Comparison of ENCODE assay signal across 11 cellular contexts in genomic region chr3:39295184-39295775, GRCh38. TPM values are rescaled to one million over a fixed set of nuclear protein-coding genes. Genes with fewer than 3 reads are reported as not detected.
A peak's percentile ranks its signal among the peaks of the same experiment; 100 is the strongest.
DNase-seq lines count a peak whose midpoint lies in the region; ATAC-seq, FAIRE-seq and TF ChIP-seq lines count a peak whose summit lies in the region.
"Had no signal": no experiment of that assay in that cellular context is flagged by ENCODE, and none has a peak within 500 bp of the region (broad histone marks: within the 10 kb centered on the region; RNA-seq: fewer than 3 reads in every experiment).

No MANE protein-coding gene starts in this region.

- BruUV-seq in K562 (replicated peaks; lab: Mats Ljungman, UMichigan) = no TSS peak

- in situ Hi-C loops in K562 (cut with MboI) = no loop called here

- no peak overlapping the region for H3K9ac ChIP-seq in K562 (ENCODE audit: insufficient read depth in 1 of 2, low read depth in 2 of 2, low read length in 2 of 2)

- TF ChIP-seq CTCF in K562 (IDR thresholded peaks at IDR 0.05 in 2 of 3, conservative IDR thresholded peaks at IDR 0.05 in 1 of 3; ENCODE audit: insufficient read depth in 2 of 3, low read depth in 1 of 3, low read length in 3 of 3) (no peak), foreskin fibroblast (IDR thresholded peaks at IDR 0.05; ENCODE audit: low read depth, low read length) (no peak)

- H3K36me3 ChIP-seq in K562 (ENCODE audit: control insufficient read depth, insufficient read depth, low read length) = no peaks in the 10 kb centered on the region
- H3K36me3 ChIP-seq: colonic mucosa had no signal

- TF ChIP-seq RAD21 in K562 (CRISPR knock-in tag; conservative IDR thresholded peaks at IDR 0.05 in 1 of 2, IDR thresholded peaks at IDR 0.05 in 1 of 2) = no peak

- no peak overlapping the region for H3K27ac ChIP-seq in K562 (ENCODE audit: extremely low read depth, low read depth, low read length)
- H3K27ac ChIP-seq: colonic mucosa had no signal

- H3K4me2 ChIP-seq in K562 (ENCODE audit: insufficient read depth, low read length) = no peak overlapping the region

- FAIRE-seq in K562 (lab: Jason Lieb, UNC) (no peak), RCC 7860 (lab: Jason Lieb, UNC) (no peak)

- no peak for TF ChIP-seq EP300 in K562 (IDR thresholded peaks at IDR 0.05; ENCODE audit: low read length)

- H2AFZ ChIP-seq in K562 (ENCODE audit: low read depth, low read length) = no peak overlapping the region

- intact Hi-C loops in K562 (cut with micrococcal nuclease) (no loop called here), left colon (cut with DNase I, micrococcal nuclease) (no loop called here)

- H3K4me3 ChIP-seq in K562 (no peak overlapping the region), foreskin fibroblast (ENCODE audit: low read depth in 1 of 2, low read length in 2 of 2) (no peak overlapping the region)
- H3K4me3 ChIP-seq: colonic mucosa had no signal

- no peaks in the 10 kb centered on the region for H4K20me1 ChIP-seq in K562 (replicated peaks; ENCODE audit: control insufficient read depth, insufficient read depth, low read length)

- H3K9me1 ChIP-seq in K562 (ENCODE audit: control insufficient read depth, insufficient read depth, low read length) = no peaks in the 10 kb centered on the region

- 11% methylated on average over 5 of the region's 5 CpGs for whole genome bisulfite sequencing in K562 (ENCODE audit: insufficient coverage, low coverage, missing lambda C conversion rate)

- H3K4me1 ChIP-seq in K562 (replicated peaks in 1 of 2; ENCODE audit: control insufficient read depth in 2 of 2, insufficient read depth in 2 of 2, low read length in 2 of 2) = no peaks in the 10 kb centered on the region
- H3K4me1 ChIP-seq: colonic mucosa had no signal

- POLR2A ChIA-PET in K562 (lab: Yijun Ruan, JAX) = interaction anchor here (1.1 to 1.2 kb wide), 2 partner anchors 12 to 111 kb away, joined by 3 to 4 read pairs; partner anchors contain the start of gene RPSA

- TF ChIP-seq POLR2A in K562 (conservative IDR thresholded peaks at IDR 0.05) = no peak

- peak; percentile 93 for ATAC-seq in GM18519 (IDR thresholded peaks at IDR 0.05; ENCODE audit: low FRiP score, unreplicated experiment)
- ATAC-seq in GM19467 (IDR thresholded peaks at IDR 0.05; ENCODE audit: unreplicated experiment) = peak; percentile 76
- peak; percentile 79 for ATAC-seq in HG03039 (IDR thresholded peaks at IDR 0.05; ENCODE audit: unreplicated experiment)
- ATAC-seq in K562 = no peak
- ATAC-seq in left colon = no peak

- peaks cover 3 to 20% of the 10 kb centered on the region in 2 experiments; a peak in 3 of 5 replicates for H3K27me3 ChIP-seq in K562 (ENCODE audit: control insufficient read depth in 2 of 2, insufficient read depth in 2 of 2, low read length in 2 of 2)
- H3K27me3 ChIP-seq: colonic mucosa had no signal

- DNase-seq in K562 (ENCODE audit: extremely low read depth in 1 of 4, low spot score in 3 of 4) (no peak), DMS153 treated with DMSO at 0.1 percent for 48 hours (lab: John Stamatoyannopoulos, UW; ENCODE audit: unreplicated experiment) (no peak), RCC 7860 (ENCODE audit: low spot score) (no peak), foreskin fibroblast (no peak), left colon (no peak)
- DNase-seq: colonic mucosa, hypothalamus had no signal

- peaks cover 3% of the 10 kb centered on the region; the same call in 1 of the 2 replicates for H3K9me3 ChIP-seq in K562 (replicated peaks; ENCODE audit: control insufficient read depth, insufficient read depth, low read depth, low read length)
- H3K9me3 ChIP-seq: colonic mucosa had no signal

- H3K79me2 ChIP-seq in K562 (ENCODE audit: control insufficient read depth, insufficient read depth, low read length) = no peaks in the 10 kb centered on the region

- CTCF ChIA-PET in K562 (lab: Yijun Ruan, JAX; ENCODE audit: low intra/inter-chr PET ratio) = no interaction called here

TF ChIP-seq in K562, 482 proteins besides CTCF, POLR2A, EP300 and RAD21:
- TF ChIP-seq SPI1 (IDR thresholded peaks at IDR 0.05; ENCODE audit: borderline replicate concordance, low read depth, low read length) (peak; percentile 42; the same call in 1 of the 2 replicates), RFX7 (CRISPR knock-in tag; IDR thresholded peaks at IDR 0.05) (no peak), TGIF2 (CRISPR knock-in tag; IDR thresholded peaks at IDR 0.05) (no peak), E2F6 (IDR thresholded peaks at IDR 0.05; ENCODE audit: borderline replicate concordance in 1 of 2, extremely low read depth in 1 of 2, insufficient read depth in 1 of 2, insufficient read length in 1 of 2, low read depth in 1 of 2, low read length in 1 of 2, poor library complexity in 1 of 2, severe bottlenecking in 1 of 2) (no peak), BCL6 (CRISPR knock-in tag; IDR thresholded peaks at IDR 0.05) (no peak), STAG1 (CRISPR knock-in tag; IDR thresholded peaks at IDR 0.05; ENCODE audit: borderline replicate concordance) (no peak), NBN (IDR thresholded peaks at IDR 0.05; ENCODE audit: low read depth) (no peak), FOXO4 (CRISPR knock-in tag; IDR thresholded peaks at IDR 0.05) (no peak), XRCC4 (IDR thresholded peaks at IDR 0.05; ENCODE audit: extremely low read depth, insufficient read depth, insufficient read length) (no peak)

RNA-seq across cellular contexts. Expression of gene CX3CR1, which starts 15.4 kb away (rescaled TPM):
- not detected in 2 replicates for total RNA-seq in K562 (2011; cell fraction: chromatin; rRNA removed; ENCODE audit: low replicate concordance)
- not detected in 2 replicates for total RNA-seq in K562 (2011; cell fraction: nucleolus; rRNA removed)
- not detected in 2 replicates for total RNA-seq in K562 (2011; cell fraction: nucleoplasm; rRNA removed)
- total RNA-seq in K562 (2014; rRNA removed) (not detected in 2 replicates), K562 (2014; rRNA removed; fragmentation: Illumina TruSeq; extraction: Trizol) (not detected in 2 replicates), K562 (2015; rRNA removed; fragmentation: Illumina TruSeq; extraction: Trizol) (not detected in 2 replicates), K562 (2021) (not detected in 2 replicates), left colon (under 1 TPM; 0.24 to 0.59 TPM)
- polyA plus RNA-seq in K562 (2011; rRNA removed) (0.21 TPM in 1 of 2 replicates, not detected in the other), K562 (2014; fragmentation: Illumina TruSeq; extraction: Trizol) (not detected in 2 replicates), K562 (2014; fragmentation: Nextera tagmentation; extraction: Ambion mirVana) (not detected), K562 (2014; rRNA removed) (0.03 TPM in 1 of 2 replicates, not detected in the other)
- polyA plus RNA-seq in K562 (2011; cell fraction: cytosol; rRNA removed) = not detected in 2 replicates
- not detected in 2 replicates for polyA plus RNA-seq in K562 (2011; cell fraction: nucleus; rRNA removed)
- polyA plus RNA-seq in K562 (2012) = 0.17 TPM in 1 of 2 replicates, not detected in the other
- polyA minus RNA-seq in K562 (2011; rRNA and poly(A)+ RNA removed) = not detected in 2 replicates
- polyA minus RNA-seq in K562 (2011; cell fraction: cytosol; rRNA and poly(A)+ RNA removed) = not detected in 2 replicates
- not detected in 2 replicates for polyA minus RNA-seq in K562 (2011; cell fraction: nucleus; rRNA and poly(A)+ RNA removed)
- total RNA-seq: HT1080 had no signal

RNA-seq across cellular contexts. Expression of gene CCR8, which starts 34.2 kb away (rescaled TPM):
- not detected in 2 replicates for total RNA-seq in K562 (2011; cell fraction: chromatin; rRNA removed; ENCODE audit: low replicate concordance)
- total RNA-seq in K562 (2011; cell fraction: nucleolus; rRNA removed) = not detected in 2 replicates
- total RNA-seq in K562 (2011; cell fraction: nucleoplasm; rRNA removed) = not detected in 2 replicates
- not detected in 2 replicates for total RNA-seq in K562 (2014; rRNA removed)
- total RNA-seq in K562 (2014; rRNA removed; fragmentation: Illumina TruSeq; extraction: Trizol) = not detected in 2 replicates
- total RNA-seq in K562 (2015; rRNA removed; fragmentation: Illumina TruSeq; extraction: Trizol) = not detected in 2 replicates
- total RNA-seq in K562 (2021) = not detected in 2 replicates
- not detected in 2 replicates for polyA plus RNA-seq in K562 (2011; rRNA removed)
- 0.04 TPM in 1 of 2 replicates, not detected in the other for polyA plus RNA-seq in K562 (2011; cell fraction: cytosol; rRNA removed)
- not detected in 2 replicates for polyA plus RNA-seq in K562 (2011; cell fraction: nucleus; rRNA removed)
- polyA plus RNA-seq in K562 (2012) = 0.09 TPM in 1 of 2 replicates, not detected in the other
- polyA plus RNA-seq in K562 (2014; fragmentation: Illumina TruSeq; extraction: Trizol) = not detected in 2 replicates
- not detected for polyA plus RNA-seq in K562 (2014; fragmentation: Nextera tagmentation; extraction: Ambion mirVana)
- not detected in 2 replicates for polyA plus RNA-seq in K562 (2014; rRNA removed)
- polyA minus RNA-seq in K562 (2011; rRNA and poly(A)+ RNA removed) = not detected in 2 replicates
- not detected in 2 replicates for polyA minus RNA-seq in K562 (2011; cell fraction: cytosol; rRNA and poly(A)+ RNA removed)
- not detected in 2 replicates for polyA minus RNA-seq in K562 (2011; cell fraction: nucleus; rRNA and poly(A)+ RNA removed)
- not detected for total RNA-seq in left colon
- total RNA-seq: HT1080 had no signal

Comparison
In these comparisons a context has a peak if more than half of its experiments do, and no peak if none do; other contexts are left out.
1. ATAC-seq: peak in GM18519 (single experiment), GM19467 (single experiment) and HG03039 (single experiment); none in K562 (single experiment) and left colon (single experiment).